In genomic region chr10:13839430-13839986, GRCh38 we compare ENCODE assay signal across 11 cellular contexts.
A peak's percentile ranks its signal among the peaks of the same experiment; 100 is the strongest.
DNase-seq lines count a peak whose midpoint lies in the region; TF ChIP-seq lines count a peak whose summit lies in the region.
"Had no signal": no experiment of that assay in that cellular context is flagged by ENCODE, and none has a peak within 500 bp of the region (broad histone marks: within the 10 kb centered on the region; RNA-seq: fewer than 3 reads in every experiment).

No MANE protein-coding gene starts in this region.

- peaks cover 25% of the 10 kb centered on the region for H3K36me3 ChIP-seq in mesodermal cell (ENCODE audit: control insufficient read depth, insufficient read depth, low read length)
- H3K36me3 ChIP-seq in MM.1S (replicated peaks; ENCODE audit: insufficient read depth, low read length) = no peaks in the 10 kb centered on the region
- H3K36me3 ChIP-seq: esophagus squamous epithelium, vagina had no signal

- no peaks in the 10 kb centered on the region for H3K79me2 ChIP-seq in MM.1S (ENCODE audit: low read length)

- CTCF ChIA-PET in AG04449 (lab: Yijun Ruan, JAX) = no interaction called here

- DNase-seq in AG04449 (ENCODE audit: low read depth, low spot score) = peak; percentile 59
- peak; percentile 39 for DNase-seq in NCI-H226
- DNase-seq in epithelial cell of esophagus (ENCODE audit: low read depth) = peak; percentile 70
- DNase-seq in mucosa of gallbladder (ENCODE audit: low spot score) = no peak
- no peak for DNase-seq in NCI-H446 treated with DMSO at 0.1 percent for 48 hours (lab: John Stamatoyannopoulos, UW)
- no peak for DNase-seq in NCI-H774 (lab: John Stamatoyannopoulos, UW)
- no peak for DNase-seq in MM.1S
- DNase-seq: activated CD4-positive, alpha-beta memory T cell treated with anti-CD3 and anti-CD28 coated beads for 36 hours; esophagus squamous epithelium had no signal

- H3K9ac ChIP-seq in MM.1S (ENCODE audit: low read length) = no peak overlapping the region

- H3K4me2 ChIP-seq in MM.1S (ENCODE audit: low read depth, low read length) = no peak overlapping the region

- no peak overlapping the region for H2AFZ ChIP-seq in MM.1S (ENCODE audit: low read length)

- H4K20me1 ChIP-seq in MM.1S (ENCODE audit: insufficient read depth, low read length) = no peaks in the 10 kb centered on the region

- H3K9me3 ChIP-seq in mesodermal cell (ENCODE audit: control insufficient read depth, low read length) = peaks cover 19% of the 10 kb centered on the region
- no peaks in the 10 kb centered on the region for H3K9me3 ChIP-seq in MM.1S (replicated peaks; ENCODE audit: insufficient read depth, low read length)
- H3K9me3 ChIP-seq: vagina had no signal

- 56 to 58% methylated on average over 8 of the region's 9 CpGs for WGBS in mesodermal cell (ENCODE audit: insufficient coverage in 2 of 2), 2 experiments

- H3K4me1 ChIP-seq in mesodermal cell (ENCODE audit: control insufficient read depth, insufficient read depth, low read length, poor library complexity, severe bottlenecking) (peaks cover 23% of the 10 kb centered on the region), MM.1S (ENCODE audit: low read length) (no peaks in the 10 kb centered on the region)

- H3K27ac ChIP-seq in mesodermal cell (ENCODE audit: low read depth, low read length, severe bottlenecking) (peak overlapping the region; percentile 74), MM.1S (ENCODE audit: low read length) (no peak overlapping the region)
- H3K27ac ChIP-seq: vagina had no signal

- TF ChIP-seq CTCF in AG04449 (IDR thresholded peaks at IDR 0.05; ENCODE audit: insufficient read depth, low read length, missing control alignments) (no peak), epithelial cell of esophagus (IDR thresholded peaks at IDR 0.05; ENCODE audit: insufficient read depth, low read depth, low read length, missing control alignments) (no peak), MM.1S (IDR thresholded peaks at IDR 0.05; ENCODE audit: low read length) (no peak)

- no peaks in the 10 kb centered on the region for H3F3A ChIP-seq in MM.1S (ENCODE audit: insufficient read depth, low read length)

- H3K9me2 ChIP-seq in MM.1S (replicated peaks; ENCODE audit: insufficient read depth, low read length) = no peaks in the 10 kb centered on the region

- no peaks in the 10 kb centered on the region for H3K27me3 ChIP-seq in MM.1S (replicated peaks; ENCODE audit: insufficient read depth, low read length)
- H3K27me3 ChIP-seq: esophagus squamous epithelium, vagina had no signal

- H3K4me3 ChIP-seq in AG04449 (ENCODE audit: low read depth, low read length) = no peak overlapping the region
- H3K4me3 ChIP-seq in epithelial cell of esophagus (ENCODE audit: low read length) = no peak overlapping the region
- no peak overlapping the region for H3K4me3 ChIP-seq in mesodermal cell (ENCODE audit: extremely low read depth, insufficient read depth, low read length, poor library complexity, severe bottlenecking)
- H3K4me3 ChIP-seq in MM.1S (ENCODE audit: low read length) = no peak overlapping the region
- H3K4me3 ChIP-seq: esophagus squamous epithelium, vagina had no signal

- POLR2A ChIA-PET in AG04449 (lab: Yijun Ruan, JAX) = no interaction called here

Comparison
In these comparisons a context has a peak if more than half of its experiments do, and no peak if none do; other contexts are left out.
1. DNase-seq: peak in AG04449 (single experiment), NCI-H226 (single experiment) and epithelial cell of esophagus (single experiment); none in mucosa of gallbladder (single experiment), NCI-H446 treated with DMSO at 0.1 percent for 48 hours (single experiment), NCI-H774 (single experiment) and MM.1S (single experiment).